In genomic region chr2:187544371-187545080, GRCh38 we compare ENCODE assay signal across 14 cellular contexts. TPM values are rescaled to one million over a fixed set of nuclear protein-coding genes. Genes with fewer than 3 reads are reported as not detected.
DNase-seq lines count a peak whose midpoint lies in the region; ATAC-seq and TF ChIP-seq lines count a peak whose summit lies in the region.
"Had no signal": no experiment of that assay in that cellular context is flagged by ENCODE, and none has a peak within 500 bp of the region (broad histone marks: within the 10 kb centered on the region; RNA-seq: fewer than 3 reads in every experiment).

No MANE protein-coding gene starts in this region.

- H3K9me3 Mint-ChIP-seq in endothelial cell (ENCODE audit: unreplicated experiment): no peaks in the 10 kb centered on the region
- H3K9me3 Mint-ChIP-seq: activated CD4-positive, alpha-beta T cell treated with anti-CD3 and anti-CD28 coated beads, Interleukin-2, amount 10 ng/mL, durations not matched to agents 24 days and 14 days; activated T-helper 17 cell treated with anti-CD3 and anti-CD28 coated beads, Interleukin-2, amount 50 U/mL, for 72 hours; stimulated activated naive CD8-positive, alpha-beta T cell treated with anti-CD3 and anti-CD28 coated beads, Interleukin-15, Interleukin-2, amounts not matched to agents 100 ng/mL and 50 ng/mL, for 24 hours had no signal

- no peak overlapping the region for H3K9ac ChIP-seq in HUES6 (ENCODE audit: low read length)

- TF ChIP-seq CTCF in endothelial cell (IDR thresholded peaks at IDR 0.05; ENCODE audit: unreplicated experiment) (no peak), lower lobe of right lung (IDR thresholded peaks at IDR 0.05) (no peak), upper lobe of left lung (IDR thresholded peaks at IDR 0.05) (no peak)

- DNase-seq in endothelial cell (ENCODE audit: low spot score) (no peak), lower lobe of right lung (peak; percentile 63), upper lobe of left lung (peak; percentile 41 to 64), ecto neural progenitor cell (ENCODE audit: low spot score) (no peak)
- DNase-seq: activated CD4-positive, alpha-beta T cell treated with anti-CD3 and anti-CD28 coated beads, Interleukin-2, amount 10 ng/mL, durations not matched to agents 24 days and 14 days; body of pancreas; Kasumi-1; stimulated activated CD4-positive, alpha-beta T cell treated with anti-CD3 and anti-CD28 coated beads, Interleukin-4, amount 100 ng/mL, for 4 hours had no signal

- intact Hi-C loops in lower lobe of right lung (cut with DNase I): no loop called here

- ATAC-seq in lower lobe of right lung (peak in 1 of 2 donors; percentile 60), upper lobe of left lung (ENCODE audit: low FRiP score in 2 of 2) (no peak), HG02571 (IDR thresholded peaks at IDR 0.05; ENCODE audit: unreplicated experiment) (no peak), GM18868 (IDR thresholded peaks at IDR 0.05; ENCODE audit: unreplicated experiment) (no peak)
- ATAC-seq: activated T-helper 17 cell treated with anti-CD3 and anti-CD28 coated beads, Interleukin-2, amount 50 U/mL, for 72 hours; body of pancreas had no signal

- H3K36me3 Mint-ChIP-seq in endothelial cell (ENCODE audit: low read depth, unreplicated experiment): peaks cover 58% of the 10 kb centered on the region

- H3K27ac ChIP-seq in HUES6 (ENCODE audit: low read depth, low read length): peak overlapping the region; percentile 48; the same call in 1 of the 2 replicates
- peak overlapping the region; percentile 57 for H3K27ac ChIP-seq in lower lobe of right lung
- peak overlapping the region; percentile 47 to 86 (median 82) for H3K27ac ChIP-seq in upper lobe of left lung

- H3K4me3 ChIP-seq in HUES6 (ENCODE audit: low read depth, low read length) (no peak overlapping the region), lower lobe of right lung (no peak overlapping the region), upper lobe of left lung (no peak overlapping the region)
- H3K4me3 ChIP-seq: body of pancreas had no signal

- H3K27me3 Mint-ChIP-seq in endothelial cell (ENCODE audit: unreplicated experiment): no peaks in the 10 kb centered on the region

- peak overlapping the region; percentile 62 for H3K4me3 Mint-ChIP-seq in endothelial cell (ENCODE audit: unreplicated experiment)
- H3K4me3 Mint-ChIP-seq: activated CD4-positive, alpha-beta T cell treated with anti-CD3 and anti-CD28 coated beads, Interleukin-2, amount 10 ng/mL, durations not matched to agents 24 days and 14 days; activated T-helper 17 cell treated with anti-CD3 and anti-CD28 coated beads, Interleukin-2, amount 50 U/mL, for 72 hours; stimulated activated naive CD8-positive, alpha-beta T cell treated with anti-CD3 and anti-CD28 coated beads, Interleukin-15, Interleukin-2, amounts not matched to agents 100 ng/mL and 50 ng/mL, for 24 hours had no signal

- WGBS in upper lobe of left lung, 2 donors: 74 to 77% methylated on average over 16 of the region's 16 CpGs

- no peak overlapping the region for H3K27ac Mint-ChIP-seq in endothelial cell (ENCODE audit: unreplicated experiment)
- H3K27ac Mint-ChIP-seq: activated CD4-positive, alpha-beta T cell treated with anti-CD3 and anti-CD28 coated beads, Interleukin-2, amount 10 ng/mL, durations not matched to agents 24 days and 14 days; activated T-helper 17 cell treated with anti-CD3 and anti-CD28 coated beads, Interleukin-2, amount 50 U/mL, for 72 hours; stimulated activated naive CD8-positive, alpha-beta T cell treated with anti-CD3 and anti-CD28 coated beads, Interleukin-15, Interleukin-2, amounts not matched to agents 100 ng/mL and 50 ng/mL, for 24 hours had no signal

- H3K36me3 ChIP-seq in HUES6 (ENCODE audit: control insufficient read depth, insufficient read depth, low read length): peaks cover 4% of the 10 kb centered on the region; the same call in 1 of the 2 replicates
- peaks cover 9% of the 10 kb centered on the region for H3K36me3 ChIP-seq in lower lobe of right lung
- H3K36me3 ChIP-seq in upper lobe of left lung: peaks cover 0 to 20% (median 0%) of the 10 kb centered on the region in 4 donors

- TF ChIP-seq EP300 in upper lobe of left lung (IDR thresholded peaks at IDR 0.05): peak in 1 of 4 donors; percentile 10

- H3K4me1 Mint-ChIP-seq in endothelial cell (ENCODE audit: unreplicated experiment): peaks cover 53% of the 10 kb centered on the region
- H3K4me1 Mint-ChIP-seq: activated CD4-positive, alpha-beta T cell treated with anti-CD3 and anti-CD28 coated beads, Interleukin-2, amount 10 ng/mL, durations not matched to agents 24 days and 14 days; activated T-helper 17 cell treated with anti-CD3 and anti-CD28 coated beads, Interleukin-2, amount 50 U/mL, for 72 hours had no signal

- no peak for TF ChIP-seq POLR2A in upper lobe of left lung (IDR thresholded peaks at IDR 0.05)

- H3K9me3 ChIP-seq in HUES6 (ENCODE audit: control insufficient read depth, insufficient read depth, low read depth, low read length): no peaks in the 10 kb centered on the region
- H3K9me3 ChIP-seq in lower lobe of right lung: no peaks in the 10 kb centered on the region
- H3K9me3 ChIP-seq in upper lobe of left lung: no peaks in the 10 kb centered on the region
- H3K9me3 ChIP-seq: body of pancreas had no signal

- H3K27me3 ChIP-seq in HUES6 (ENCODE audit: control insufficient read depth, insufficient read depth, low read length) (no peaks in the 10 kb centered on the region), lower lobe of right lung (ENCODE audit: low read depth) (no peaks in the 10 kb centered on the region), upper lobe of left lung (no peaks in the 10 kb centered on the region)
- H3K27me3 ChIP-seq: body of pancreas had no signal

- H3K4me1 ChIP-seq in HUES6 (ENCODE audit: control insufficient read depth, insufficient read depth, low read length): peaks cover 41% of the 10 kb centered on the region
- H3K4me1 ChIP-seq in lower lobe of right lung: peaks cover 76% of the 10 kb centered on the region
- H3K4me1 ChIP-seq in upper lobe of left lung: peaks cover 46 to 72% (median 60%) of the 10 kb centered on the region in 4 donors

RNA-seq across cellular contexts. Expression of gene TFPI, which starts 9.7 kb away (rescaled TPM):
- total RNA-seq in endothelial cell (ENCODE audit: unreplicated experiment) (735 TPM), lower lobe of right lung (311 TPM), upper lobe of left lung (100 to 1,000 TPM in 5 of 6 donors, 10 to 100 TPM in 1; 92.3 to 293 (median 243) TPM)
- total RNA-seq: T-helper 1 cell treated with Interleukin-12 subunit alpha and Interleukin-12 subunit beta and Interleukin-4 antibody, amounts not matched to agents 30 ng/mL and 1 ng/mL, for 36 hours had no signal

Comparison
In these comparisons a context has a peak if more than half of its experiments do, and no peak if none do; other contexts are left out.
1. DNase-seq: peak in lower lobe of right lung (single experiment) and upper lobe of left lung (2 of 2); none in endothelial cell (single experiment) and ecto neural progenitor cell (single experiment).
2. Peak in every context shown above with its lines, with median percentiles within 50 percentile points of each other: H3K27ac ChIP-seq.